12 cellular contexts compared by ENCODE assay signal in genomic region chr1:180923024-180923841, GRCh38. TPM values are rescaled to one million over a fixed set of nuclear protein-coding genes. Genes with fewer than 3 reads are reported as not detected.
DNase-seq lines count a peak whose midpoint lies in the region; ATAC-seq and TF ChIP-seq lines count a peak whose summit lies in the region.
"Had no signal": no experiment of that assay in that cellular context is flagged by ENCODE, and none has a peak within 500 bp of the region (broad histone marks: within the 10 kb centered on the region; RNA-seq: fewer than 3 reads in every experiment).

No MANE protein-coding gene starts in this region.

- no peaks in the 10 kb centered on the region for H3K9me3 Mint-ChIP-seq in progenitor cell of endocrine pancreas (ENCODE audit: low read depth)
- H3K9me3 Mint-ChIP-seq: activated T-helper 17 cell treated with anti-CD3 and anti-CD28 coated beads, Interleukin-2, amount 50 U/mL, for 72 hours; naive thymus-derived CD8-positive, alpha-beta T cell had no signal

- H3K27ac Mint-ChIP-seq in progenitor cell of endocrine pancreas = peak overlapping the region; percentile 54
- H3K27ac Mint-ChIP-seq: activated T-helper 17 cell treated with anti-CD3 and anti-CD28 coated beads, Interleukin-2, amount 50 U/mL, for 72 hours had no signal

- ATAC-seq in esophagus mucosa = peak; percentile 46
- ATAC-seq: activated T-helper 17 cell treated with anti-CD3 and anti-CD28 coated beads, Interleukin-2, amount 50 U/mL, for 72 hours; naive thymus-derived CD8-positive, alpha-beta T cell had no signal

- peak overlapping the region; percentile 4 for H3K4me3 Mint-ChIP-seq in progenitor cell of endocrine pancreas (ENCODE audit: low read depth)
- H3K4me3 Mint-ChIP-seq: activated T-helper 17 cell treated with anti-CD3 and anti-CD28 coated beads, Interleukin-2, amount 50 U/mL, for 72 hours; naive thymus-derived CD8-positive, alpha-beta T cell had no signal

- TF ChIP-seq CTCF in progenitor cell of endocrine pancreas (IDR thresholded peaks at IDR 0.05; ENCODE audit: unreplicated experiment) = no peak

- H3K4me1 Mint-ChIP-seq in progenitor cell of endocrine pancreas (ENCODE audit: low read depth) = peaks cover 44% of the 10 kb centered on the region
- H3K4me1 Mint-ChIP-seq: activated T-helper 17 cell treated with anti-CD3 and anti-CD28 coated beads, Interleukin-2, amount 50 U/mL, for 72 hours had no signal

- peak; percentile 40 for DNase-seq in H4 (ENCODE audit: low spot score)
- DNase-seq in NCI-H69 (lab: John Stamatoyannopoulos, UW) = peak; percentile 72
- DNase-seq in progenitor cell of endocrine pancreas (ENCODE audit: low spot score, unreplicated experiment) = no peak
- DNase-seq in AG08396 (ENCODE audit: low spot score) = no peak
- no peak for DNase-seq in UCSD-AML1 (lab: John Stamatoyannopoulos, UW; ENCODE audit: unreplicated experiment)
- no peak for DNase-seq in C1 segment of cervical spinal cord (lab: John Stamatoyannopoulos, UW)
- no peak for DNase-seq in stimulated activated CD4-positive, alpha-beta T cell treated with anti-CD3 and anti-CD28 coated beads, Interleukin-2, amount 100 ng/mL, for 48 hours
- DNase-seq: Kasumi-1, SW 1271 had no signal

- no peaks in the 10 kb centered on the region for H3K36me3 Mint-ChIP-seq in progenitor cell of endocrine pancreas (ENCODE audit: insufficient read depth)
- H3K36me3 Mint-ChIP-seq: naive thymus-derived CD8-positive, alpha-beta T cell had no signal

- peaks cover 6% of the 10 kb centered on the region for H3K27me3 Mint-ChIP-seq in progenitor cell of endocrine pancreas

RNA-seq across cellular contexts. Expression of gene KIAA1614, which starts 10.5 kb away (rescaled TPM):
- not detected in 2 replicates for total RNA-seq in H4 (2014; rRNA removed; shearing (Covaris generic))
- total RNA-seq in esophagus mucosa = 0.36 TPM
- total RNA-seq in progenitor cell of endocrine pancreas = 2.1 and 2.5 TPM in 2 replicates

Comparison
In these comparisons a context has a peak if more than half of its experiments do, and no peak if none do; other contexts are left out.
1. DNase-seq: peak in H4 (single experiment) and NCI-H69 (single experiment); none in progenitor cell of endocrine pancreas (single experiment), AG08396 (single experiment), UCSD-AML1 (single experiment), C1 segment of cervical spinal cord (0 of 14) and stimulated activated CD4-positive, alpha-beta T cell treated with anti-CD3 and anti-CD28 coated beads, Interleukin-2, amount 100 ng/mL, for 48 hours (0 of 2).